Comparison of ENCODE assay signal across 24 cellular contexts in genomic region chr2:48952071-48952604, GRCh38.
A peak's percentile ranks its signal among the peaks of the same experiment; 100 is the strongest.
DNase-seq lines count a peak whose midpoint lies in the region; ATAC-seq, FAIRE-seq and TF ChIP-seq lines count a peak whose summit lies in the region.
"Had no signal": no experiment of that assay in that cellular context is flagged by ENCODE, and none has a peak within 500 bp of the region (broad histone marks: within the 10 kb centered on the region; RNA-seq: fewer than 3 reads in every experiment).

No MANE protein-coding gene starts in this region.

- H2AK5ac ChIP-seq in neuronal stem cell (ENCODE audit: low read depth, low read length) = no peak overlapping the region

- TF ChIP-seq CTCF in A549 (IDR thresholded peaks at IDR 0.05) (no peak), GM23338 (conservative IDR thresholded peaks at IDR 0.05; ENCODE audit: low read depth in 2 of 2) (no peak), GM12878 (IDR thresholded peaks at IDR 0.05 in 2 of 3, conservative IDR thresholded peaks at IDR 0.05 in 1 of 3; ENCODE audit: control insufficient read depth in 2 of 3, extremely low read depth in 1 of 3, insufficient read depth in 1 of 3, low read depth in 3 of 3, low read length in 3 of 3) (no peak)

- H3K79me2 ChIP-seq in GM23338 (replicated peaks; ENCODE audit: insufficient read depth) (no peaks in the 10 kb centered on the region), GM12878 (ENCODE audit: control insufficient read depth, insufficient read depth, low read length) (no peaks in the 10 kb centered on the region)

- no TSS peak for BruUV-seq in GM12878 (replicated peaks; lab: Mats Ljungman, UMichigan)

- H3K4me3 Mint-ChIP-seq in GM23338 = no peak overlapping the region
- H3K4me3 Mint-ChIP-seq: CD8-positive, alpha-beta memory T cell; T-cell had no signal

- no peaks in the 10 kb centered on the region for H3K27me3 Mint-ChIP-seq in GM23338 (ENCODE audit: insufficient read depth, low read depth, poor library complexity)
- H3K27me3 Mint-ChIP-seq: CD8-positive, alpha-beta memory T cell had no signal

- RAD21 ChIA-PET in GM12878 (lab: Charles Lee; ENCODE audit: unreplicated experiment) = interaction anchor here (1.1 kb wide), 1 partner anchor 1192 kb away, joined by 4 read pairs; no protein-coding TSS in a partner anchor

- CTCF ChIA-PET in A549 (lab: Yijun Ruan, JAX) (no interaction called here), GM12878 (lab: Yijun Ruan, JAX) (no interaction called here)

- POLR2A ChIA-PET in A549 (lab: Yijun Ruan, JAX) = no interaction called here
- POLR2A ChIA-PET in GM12878 (lab: Charles Lee) = no interaction called here

- no peak overlapping the region for H2BK15ac ChIP-seq in neuronal stem cell (ENCODE audit: low read length)

- no peak overlapping the region for H3K23ac ChIP-seq in neuronal stem cell (ENCODE audit: low read depth, low read length, poor library complexity)

- H2AFZ ChIP-seq in GM23338 = peak overlapping the region; percentile 74
- no peak overlapping the region for H2AFZ ChIP-seq in GM12878 (ENCODE audit: control insufficient read depth, low read depth, low read length)
- H2AFZ ChIP-seq in neuronal stem cell (ENCODE audit: low read length) = no peak overlapping the region

- H3K27ac Mint-ChIP-seq in GM23338 = no peak overlapping the region
- H3K27ac Mint-ChIP-seq: CD8-positive, alpha-beta memory T cell; T-cell had no signal

- H3K9ac ChIP-seq in GM12878 (ENCODE audit: control insufficient read depth, insufficient read depth, low read length) (no peak overlapping the region), neuronal stem cell (ENCODE audit: low read depth, low read length, poor library complexity) (no peak overlapping the region)

- no peak overlapping the region for H4K91ac ChIP-seq in neuronal stem cell (ENCODE audit: low read depth, low read length, poor library complexity)

- no peak for TF ChIP-seq RAD21 in A549 (conservative IDR thresholded peaks at IDR 0.05 in 1 of 2, IDR thresholded peaks at IDR 0.05 in 1 of 2)
- TF ChIP-seq RAD21 in GM12878 (IDR thresholded peaks at IDR 0.05; ENCODE audit: insufficient read depth, low read depth, low read length) = no peak

- FAIRE-seq in A549 (lab: Jason Lieb, UNC) (no peak), GM12878 (lab: Jason Lieb, UNC) (no peak), H54 (lab: Jason Lieb, UNC) (no peak)
- FAIRE-seq: RCC 7860 had no signal

- no peaks in the 10 kb centered on the region for H3K4me1 Mint-ChIP-seq in GM23338
- H3K4me1 Mint-ChIP-seq: CD8-positive, alpha-beta memory T cell; T-cell had no signal

- no peak overlapping the region for H3K4me2 ChIP-seq in A549
- H3K4me2 ChIP-seq in GM23338 = no peak overlapping the region
- no peak overlapping the region for H3K4me2 ChIP-seq in GM12878 (ENCODE audit: control insufficient read depth, insufficient read depth)
- H3K4me2 ChIP-seq in neuronal stem cell (ENCODE audit: insufficient read depth, low read length, poor library complexity, severe bottlenecking) = no peak overlapping the region

- no peaks in the 10 kb centered on the region for H3K36me3 Mint-ChIP-seq in GM23338 (ENCODE audit: low read depth)
- H3K36me3 Mint-ChIP-seq: CD8-positive, alpha-beta memory T cell; T-cell had no signal

- H2BK120ac ChIP-seq in neuronal stem cell (ENCODE audit: low read depth, low read length) = no peak overlapping the region

- WGBS in A549 (ENCODE audit: missing lambda C conversion rate) = 1% methylated on average over 6 of the region's 6 CpGs
- 25% methylated on average over 6 of the region's 6 CpGs for WGBS in GM12878 (ENCODE audit: insufficient coverage, insufficient replicate concordance, low lambda C conversion rate, missing lambda C conversion rate)
- WGBS in mesodermal cell (ENCODE audit: insufficient coverage in 2 of 2), 2 experiments = 69 to 78% methylated on average over 4 to 5 of the region's 6 CpGs
- WGBS in neuronal stem cell (ENCODE audit: extremely low coverage in 2 of 2, insufficient read length in 2 of 2, insufficient replicate concordance in 1 of 2), 2 donors = no CpG with 5 or more reads among the region's 6 CpGs

- H3K36me3 ChIP-seq in GM23338 (ENCODE audit: insufficient read depth) = no peaks in the 10 kb centered on the region
- no peaks in the 10 kb centered on the region for H3K36me3 ChIP-seq in GM12878 (ENCODE audit: control insufficient read depth in 2 of 2, insufficient read depth in 2 of 2, low read length in 1 of 2)
- H3K36me3 ChIP-seq in mesodermal cell (ENCODE audit: control insufficient read depth, insufficient read depth, low read length) = no peaks in the 10 kb centered on the region
- no peaks in the 10 kb centered on the region for H3K36me3 ChIP-seq in neuronal stem cell (replicated peaks in 1 of 2; ENCODE audit: control insufficient read depth in 2 of 2, insufficient read depth in 2 of 2, low read length in 2 of 2)

- H3K14ac ChIP-seq in neuronal stem cell (ENCODE audit: low read length) = no peak overlapping the region

- H3K27me3 ChIP-seq in GM23338 (ENCODE audit: insufficient read depth) (no peaks in the 10 kb centered on the region), GM12878 (replicated peaks in 1 of 2; ENCODE audit: control insufficient read depth in 2 of 2, insufficient read depth in 2 of 2, low read length in 1 of 2) (no peaks in the 10 kb centered on the region), neuronal stem cell (ENCODE audit: control insufficient read depth in 3 of 3, insufficient read depth in 3 of 3, low read depth in 1 of 3, low read length in 3 of 3) (no peaks in the 10 kb centered on the region)

- no peak overlapping the region for H3K18ac ChIP-seq in neuronal stem cell (ENCODE audit: low read length)

- H4K20me1 ChIP-seq in GM23338 (replicated peaks; ENCODE audit: insufficient read depth) = no peaks in the 10 kb centered on the region
- no peaks in the 10 kb centered on the region for H4K20me1 ChIP-seq in GM12878 (ENCODE audit: control insufficient read depth, insufficient read depth)

- no peak overlapping the region for H2BK5ac ChIP-seq in neuronal stem cell (ENCODE audit: low read length)

- in situ Hi-C loops in GM12878 (cut with MboI) = no loop called here

- no peak for DNase-seq in A549 (ENCODE audit: low read depth in 1 of 2, low spot score in 1 of 2)
- no peak for DNase-seq in GM23338 (ENCODE audit: low spot score)
- DNase-seq in GM12878 (ENCODE audit: low read depth, low spot score) = no peak
- no peak for DNase-seq in neuronal stem cell (ENCODE audit: low spot score)
- no peak for DNase-seq in NCI-H128 (lab: John Stamatoyannopoulos, UW; ENCODE audit: unreplicated experiment)
- no peak for DNase-seq in H54 (ENCODE audit: insufficient read length, low spot score)
- DNase-seq: C1 segment of cervical spinal cord; CD8-positive, alpha-beta memory T cell; DND-41; Kasumi-1; MM.1S; NCI-H1092 treated with DMSO at 0.1 percent for 48 hours; NCI-H1694; NCI-H2081 treated with DMSO at 0.1 percent for 48 hours; NCI-H446 treated with DMSO at 0.1 percent for 48 hours; NCI-H69; NK-92 treated with Interleukin-12 subunit alpha and Interleukin-12 subunit beta, amount 100 ng/mL, for 24 hours; Right ventricle myocardium superior; T-cell had no signal

- no peak for ATAC-seq in A549
- no peak for ATAC-seq in GM23338
- no peak for ATAC-seq in GM12878
- ATAC-seq in HG03095 (IDR thresholded peaks at IDR 0.05; ENCODE audit: unreplicated experiment) = no peak
- ATAC-seq: HCT116, T-cell had no signal

- H3F3A ChIP-seq in GM23338 (replicated peaks; ENCODE audit: low read depth) = no peaks in the 10 kb centered on the region

- TF ChIP-seq EP300 in A549 (IDR thresholded peaks at IDR 0.05) (no peak), GM12878 (IDR thresholded peaks at IDR 0.05; ENCODE audit: borderline replicate concordance in 1 of 2, control insufficient read depth in 1 of 2, low read depth in 2 of 2, low read length in 2 of 2) (no peak)

- SMC1A ChIA-PET in GM12878 (lab: Charles Lee; ENCODE audit: uncharacterized antibody, unreplicated experiment) = interaction anchor here (1.1 kb wide), 1 partner anchor 15 kb away, joined by 3 read pairs; no protein-coding TSS in a partner anchor

- TF ChIP-seq POLR2A in A549 (IDR thresholded peaks at IDR 0.05; ENCODE audit: low read length) (no peak), GM12878 (IDR thresholded peaks at IDR 0.05; ENCODE audit: low read depth, low read length) (no peak), H54 (IDR thresholded peaks at IDR 0.05; ENCODE audit: low read depth, low read length) (no peak)

- no peaks in the 10 kb centered on the region for H3K4me1 ChIP-seq in A549
- no peaks in the 10 kb centered on the region for H3K4me1 ChIP-seq in GM23338 (ENCODE audit: insufficient read depth)
- no peaks in the 10 kb centered on the region for H3K4me1 ChIP-seq in GM12878 (ENCODE audit: control insufficient read depth, insufficient read depth, low read length)
- no peaks in the 10 kb centered on the region for H3K4me1 ChIP-seq in mesodermal cell (ENCODE audit: control insufficient read depth, insufficient read depth, low read length, poor library complexity, severe bottlenecking)
- peaks cover 0 to 3% of the 10 kb centered on the region in 2 donors for H3K4me1 ChIP-seq in neuronal stem cell (ENCODE audit: control insufficient read depth in 2 of 2, insufficient read depth in 1 of 2, low read depth in 1 of 2, low read length in 2 of 2)

- intact Hi-C loops in GM12878 (cut with micrococcal nuclease; ENCODE audit: unreplicated experiment) = no loop called here

- H3K27ac ChIP-seq in A549 (no peak overlapping the region), GM23338 (ENCODE audit: low read depth) (no peak overlapping the region), GM12878 (ENCODE audit: control insufficient read depth, insufficient read depth) (no peak overlapping the region), mesodermal cell (ENCODE audit: low read depth, low read length, severe bottlenecking) (peak overlapping the region; percentile 23), neuronal stem cell (replicated peaks; ENCODE audit: low read length) (no peak overlapping the region)
- H3K27ac ChIP-seq: SK-N-MC had no signal

- H3K79me1 ChIP-seq in neuronal stem cell (ENCODE audit: low read depth, low read length) = no peaks in the 10 kb centered on the region

- no peaks in the 10 kb centered on the region for H3K9me3 Mint-ChIP-seq in GM23338
- H3K9me3 Mint-ChIP-seq: T-cell had no signal

- H3K9me3 ChIP-seq in A549 = no peaks in the 10 kb centered on the region
- no peaks in the 10 kb centered on the region for H3K9me3 ChIP-seq in GM12878 (replicated peaks; ENCODE audit: control insufficient read depth, insufficient read depth, low read length)
- no peaks in the 10 kb centered on the region for H3K9me3 ChIP-seq in mesodermal cell (ENCODE audit: control insufficient read depth, low read length)
- no peaks in the 10 kb centered on the region for H3K9me3 ChIP-seq in neuronal stem cell (replicated peaks in 1 of 2; ENCODE audit: control insufficient read depth in 2 of 2, insufficient read depth in 1 of 2, low read depth in 1 of 2, low read length in 2 of 2)

- no peak overlapping the region for H3K4ac ChIP-seq in neuronal stem cell (ENCODE audit: low read length)

- H2BK12ac ChIP-seq in neuronal stem cell (ENCODE audit: low read length) = no peak overlapping the region

- H3K9me2 ChIP-seq in GM23338 (ENCODE audit: insufficient read depth) = no peaks in the 10 kb centered on the region

- H3K4me3 ChIP-seq in A549 = no peak overlapping the region
- H3K4me3 ChIP-seq in GM23338 = no peak overlapping the region
- no peak overlapping the region for H3K4me3 ChIP-seq in GM12878
- H3K4me3 ChIP-seq in mesodermal cell (ENCODE audit: extremely low read depth, insufficient read depth, low read length, poor library complexity, severe bottlenecking) = no peak overlapping the region
- peak overlapping the region in 1 of 2 donors; percentile 36 for H3K4me3 ChIP-seq in neuronal stem cell (ENCODE audit: low read length in 2 of 2)
- H3K4me3 ChIP-seq: SK-N-MC had no signal

- H4K8ac ChIP-seq in neuronal stem cell (ENCODE audit: low read depth, low read length) = no peak overlapping the region

Comparison
In these comparisons a context has a peak if more than half of its experiments do, and no peak if none do; other contexts are left out.
1. Of the 24 proteins assayed by ChIP-seq in both GM12878 and A549: peak only in GM12878: none; only in A549: USF2; in both: none; in neither: 22; mixed calls (peak in some experiments, not most) for 1.